Comparison of ENCODE assay signal across 8 cellular contexts in the genomic region with DNA sequence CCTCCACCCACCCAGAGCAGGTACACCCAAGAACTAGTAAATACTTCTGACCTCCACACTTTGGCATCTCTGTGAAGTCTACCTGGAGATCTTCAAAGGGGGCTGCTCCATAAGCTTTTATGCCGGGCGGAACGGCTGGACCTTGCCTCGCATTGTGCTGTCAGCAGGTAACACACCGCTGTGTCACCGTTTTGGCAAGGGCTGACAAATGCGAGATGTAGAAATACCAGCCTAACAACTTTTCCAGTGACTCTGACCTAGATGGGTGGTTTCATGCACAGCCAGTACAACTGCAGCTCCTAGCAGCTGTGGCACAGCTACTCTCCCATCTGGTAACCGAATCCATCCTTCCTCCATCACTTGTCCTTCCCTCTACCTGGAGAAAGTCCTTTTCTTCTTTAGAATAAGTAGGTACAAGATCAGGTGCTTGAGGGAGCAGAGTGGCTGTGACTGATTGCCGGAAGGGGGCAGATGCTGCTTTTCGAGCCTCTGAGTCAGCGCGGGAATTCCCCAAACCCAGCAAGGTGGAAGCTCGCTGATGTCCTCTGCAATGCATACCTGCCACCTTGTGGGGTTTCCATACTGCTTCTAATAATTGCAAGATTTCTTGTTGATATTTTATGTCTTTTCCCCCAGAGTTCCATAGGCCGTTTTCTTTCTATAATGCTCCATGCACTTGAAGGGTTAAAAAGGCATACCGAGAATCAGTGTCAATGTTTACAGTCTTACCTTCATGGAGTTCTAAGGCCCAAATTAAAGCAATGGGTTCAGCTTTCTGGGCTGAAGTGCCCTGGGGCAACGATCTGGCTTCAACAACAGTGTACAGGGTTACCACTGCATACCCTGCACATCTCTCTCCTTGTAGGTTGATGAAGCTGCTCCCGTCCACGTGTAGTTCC. TPM values are rescaled to one million over a fixed set of nuclear protein-coding genes. Genes with fewer than 3 reads are reported as not detected.
DNase-seq lines count a peak whose midpoint lies in the region; ATAC-seq and TF ChIP-seq lines count a peak whose summit lies in the region.
"Not testable (repeated sequence)": the region's sequence is repeated elsewhere in the genome, so short reads cannot be mapped to it uniquely, and the experiment has no call there.

No MANE protein-coding gene starts in this region.

- POLR2A ChIA-PET in WTC11 (lab: Charles Lee), result interaction anchor here (0.9 kb wide), 1 partner anchor 84 kb away, joined by 4 read pairs; no protein-coding TSS in a partner anchor

- ATAC-seq in WTC11, result not testable (repeated sequence)

- H3K27ac Mint-ChIP-seq in WTC11, result not testable (repeated sequence)

- H3K9me3 Mint-ChIP-seq in WTC11, result not testable (repeated sequence)

- H3K4me3 Mint-ChIP-seq in WTC11, result not testable (repeated sequence)

- DNase-seq in NCI-H226 (peak; percentile 55), WTC11 (ENCODE audit: low spot score) (peak; percentile 59), mucosa of gallbladder (ENCODE audit: low spot score) (peak; percentile 81)
- DNase-seq in activated T-cell treated with anti-CD3 and anti-CD28 coated beads, Interleukin-2, amount 50 U/mL, for 1 hour, result peak; percentile 61
- DNase-seq in effector CD8-positive, alpha-beta T cell (lab: John Stamatoyannopoulos, UW), result peak; percentile 13
- peak; percentile 36 to 41 (median 38) for DNase-seq in stimulated activated CD4-positive, alpha-beta T cell treated with anti-CD3 and anti-CD28 coated beads, TNF-alpha, amount 100 ng/mL, for 1 hour (ENCODE audit: low read depth in 3 of 3, low spot score in 1 of 3)

- H3K27ac ChIP-seq in 22Rv1, result peak overlapping the region; percentile 88

- CTCF ChIA-PET in WTC11 (lab: Charles Lee), result interaction anchor here (0.6 to 13.2 kb wide), 19 partner anchors 9 to 203 kb away, joined by 3 to 435 read pairs (median 4); a partner anchor contains a TSS

- not testable (repeated sequence) for H3K36me3 Mint-ChIP-seq in WTC11

- H3K4me1 Mint-ChIP-seq in WTC11, result peaks cover 41% of the 10 kb centered on the region

- TF ChIP-seq CTCF in 22Rv1 (IDR thresholded peaks at IDR 0.05) (peak; percentile 75), GM12873 (IDR thresholded peaks at IDR 0.05; ENCODE audit: insufficient read depth, low read depth, low read length, missing control alignments) (peak; percentile 50)
- TF ChIP-seq CTCF in WTC11 (IDR thresholded peaks at IDR 0.05), result not testable (repeated sequence)

- not testable (repeated sequence) for H3K27me3 Mint-ChIP-seq in WTC11 (ENCODE audit: low read depth)

RNA-seq across cellular contexts. Expression of a gene that starts 37.0 kb away (rescaled TPM):
- total RNA-seq in WTC11 (2021), result 0.14 to 0.21 TPM in 2 of 3 replicates, not detected in the other
- 0.46 TPM for total RNA-seq in mucosa of gallbladder

RNA-seq across cellular contexts. Expression of a gene that starts 46.7 kb away (rescaled TPM):
- 43.3 to 52.1 TPM (median 45.0 TPM) in 3 replicates for total RNA-seq in WTC11 (2021)
- 38.6 TPM for total RNA-seq in mucosa of gallbladder

Comparison
In these comparisons a context has a peak if more than half of its experiments do, and no peak if none do; other contexts are left out.
1. DNase-seq: peak in every context shown above with its lines; median percentile 81 in mucosa of gallbladder; 61 in activated T-cell treated with anti-CD3 and anti-CD28 coated beads, Interleukin-2, amount 50 U/mL, for 1 hour; 59 in WTC11; 55 in NCI-H226; 38 in stimulated activated CD4-positive, alpha-beta T cell treated with anti-CD3 and anti-CD28 coated beads, TNF-alpha, amount 100 ng/mL, for 1 hour; 13 in effector CD8-positive, alpha-beta T cell.